ENCODE assay signal across 1 cellular context in genomic region chr3:88385090-88385489, GRCh38.
TF ChIP-seq lines count a peak whose summit lies in the region.

No MANE protein-coding gene starts in this region.

TF ChIP-seq in GM23338, 12 proteins besides CTCF, POLR2A, EP300 and RAD21 (continued from another document):
- TF ChIP-seq ZNF462 (CRISPR knock-in tag; IDR thresholded peaks at IDR 0.05) = no peak
- no peak for TF ChIP-seq REST (IDR thresholded peaks at IDR 0.05; ENCODE audit: unreplicated experiment)
- TF ChIP-seq ZNF331 (CRISPR knock-in tag; IDR thresholded peaks at IDR 0.05; ENCODE audit: low read depth) = no peak
- TF ChIP-seq JUNB (IDR thresholded peaks at IDR 0.05; ENCODE audit: unreplicated experiment) = no peak
- TF ChIP-seq NANOG (IDR thresholded peaks at IDR 0.05; ENCODE audit: borderline replicate concordance) = no peak
- TF ChIP-seq EZH2phosphoT487 (IDR thresholded peaks at IDR 0.05; ENCODE audit: unreplicated experiment) = no peak
- TF ChIP-seq POLR2AphosphoS5 (IDR thresholded peaks at IDR 0.05; ENCODE audit: low read depth) = no peak
- no peak for TF ChIP-seq ZNF114 (CRISPR knock-in tag; IDR thresholded peaks at IDR 0.05)
- no peak for TF ChIP-seq ETS1 (IDR thresholded peaks at IDR 0.05)
